In genomic region chr17:44947461-44948314, GRCh38 we compare ENCODE assay signal across 1 cellular context.
TF ChIP-seq lines count a peak whose summit lies in the region.

TSS of gene KIF18B (minus strand) at chr17:44947773. CDS start at chr17:44936344, 11,429 bp downstream.

TF ChIP-seq in GM12878, 131 proteins besides CTCF, POLR2A, EP300 and RAD21 (continued from another document and continues in another):
- TF ChIP-seq EZH2 (IDR thresholded peaks at IDR 0.05; ENCODE audit: borderline replicate concordance, control insufficient read depth, low read depth, low read length) (no peak), BACH1 (IDR thresholded peaks at IDR 0.05; ENCODE audit: borderline replicate concordance) (peak; percentile 12; the same call in 1 of the 2 replicates), ZBTB33 (IDR thresholded peaks at IDR 0.05) (no peak), LARP7 (IDR thresholded peaks at IDR 0.05) (no peak; the same call in 1 of the 2 replicates), JUND (IDR thresholded peaks at IDR 0.05; ENCODE audit: low read depth, low read length) (no peak), RB1 (IDR thresholded peaks at IDR 0.05; ENCODE audit: borderline replicate concordance) (no peak), TAF1 (IDR thresholded peaks at IDR 0.05; ENCODE audit: borderline replicate concordance, low read depth, low read length) (peak; percentile 85), POLR2AphosphoS5 (IDR thresholded peaks at IDR 0.05; ENCODE audit: low read length) (peak; percentile 95), SMC3 (IDR thresholded peaks at IDR 0.05; ENCODE audit: borderline replicate concordance, low read length) (no peak), ZBED1 (IDR thresholded peaks at IDR 0.05; ENCODE audit: borderline replicate concordance) (no peak), SP1 (IDR thresholded peaks at IDR 0.05; ENCODE audit: low read depth, low read length) (peak; percentile 95), NBN (IDR thresholded peaks at IDR 0.05) (peak; percentile 55; the same call in 1 of the 2 replicates), SREBF2 (IDR thresholded peaks at IDR 0.05; ENCODE audit: low read length) (no peak), MEF2B (IDR thresholded peaks at IDR 0.05; ENCODE audit: partially characterized antibody, poor library complexity, severe bottlenecking) (peak; percentile 25), BCL11A (IDR thresholded peaks at IDR 0.05; ENCODE audit: low read depth, low read length) (no peak), NRF1 (conservative IDR thresholded peaks at IDR 0.05; ENCODE audit: low read depth, low read length) (no peak), MTA2 (IDR thresholded peaks at IDR 0.05; ENCODE audit: low read depth) (peak; percentile 39; the same call in 1 of the 2 replicates), SKIL (IDR thresholded peaks at IDR 0.05; ENCODE audit: low read depth, poor library complexity, severe bottlenecking) (no peak), ZNF274 (IDR thresholded peaks at IDR 0.05; ENCODE audit: insufficient read depth, insufficient read length) (no peak), EGR1 (IDR thresholded peaks at IDR 0.05; ENCODE audit: borderline replicate concordance in 1 of 2, low read depth in 2 of 2, low read length in 2 of 2) (no peak), USF1 (IDR thresholded peaks at IDR 0.05; ENCODE audit: borderline replicate concordance, extremely low read length, insufficient read depth, low read depth, low read length) (no peak), FOXM1 (IDR thresholded peaks at IDR 0.05; ENCODE audit: low read depth, low read length) (peak; percentile 93), YBX1 (IDR thresholded peaks at IDR 0.05) (no peak), CEBPB (IDR thresholded peaks at IDR 0.05; ENCODE audit: borderline replicate concordance in 1 of 2, low read depth in 2 of 2, low read length in 2 of 2) (no peak), HDAC6 (IDR thresholded peaks at IDR 0.05; ENCODE audit: unreplicated experiment) (no peak), PBX3 (IDR thresholded peaks at IDR 0.05; ENCODE audit: insufficient replicate concordance, low read depth, low read length) (no peak), CEBPZ (IDR thresholded peaks at IDR 0.05; ENCODE audit: low read depth, low read length) (no peak), ZBTB11 (CRISPR knock-in tag; IDR thresholded peaks at IDR 0.05) (no peak), KAT2A (conservative IDR thresholded peaks at IDR 0.05; ENCODE audit: control insufficient read depth, low read depth, low read length) (no peak), SIN3A (IDR thresholded peaks at IDR 0.05; ENCODE audit: low read depth, low read length) (peak; percentile 100), RELA (IDR thresholded peaks at IDR 0.05; ENCODE audit: borderline replicate concordance, partially characterized antibody) (no peak), ZZZ3 (IDR thresholded peaks at IDR 0.05; ENCODE audit: control insufficient read depth, insufficient read length, low read depth) (no peak), IKZF1 (conservative IDR thresholded peaks at IDR 0.05) (peak; percentile 58), ZNF592 (IDR thresholded peaks at IDR 0.05) (no peak), PKNOX1 (IDR thresholded peaks at IDR 0.05) (peak; percentile 75), BMI1 (IDR thresholded peaks at IDR 0.05; ENCODE audit: borderline replicate concordance) (peak; percentile 41; the same call in 1 of the 2 replicates), MYB (IDR thresholded peaks at IDR 0.05; ENCODE audit: borderline replicate concordance, low read depth, low read length) (no peak), JUNB (IDR thresholded peaks at IDR 0.05) (no peak), TCF12 (IDR thresholded peaks at IDR 0.05; ENCODE audit: low read depth, low read length) (no peak), SUPT20H (IDR thresholded peaks at IDR 0.05; ENCODE audit: borderline replicate concordance, control insufficient read depth, low read depth, low read length) (no peak), SIX5 (IDR thresholded peaks at IDR 0.05; ENCODE audit: low read depth, low read length, severe bottlenecking) (peak; percentile 22)
